1 cellular context compared by ENCODE assay signal in the genomic region with DNA sequence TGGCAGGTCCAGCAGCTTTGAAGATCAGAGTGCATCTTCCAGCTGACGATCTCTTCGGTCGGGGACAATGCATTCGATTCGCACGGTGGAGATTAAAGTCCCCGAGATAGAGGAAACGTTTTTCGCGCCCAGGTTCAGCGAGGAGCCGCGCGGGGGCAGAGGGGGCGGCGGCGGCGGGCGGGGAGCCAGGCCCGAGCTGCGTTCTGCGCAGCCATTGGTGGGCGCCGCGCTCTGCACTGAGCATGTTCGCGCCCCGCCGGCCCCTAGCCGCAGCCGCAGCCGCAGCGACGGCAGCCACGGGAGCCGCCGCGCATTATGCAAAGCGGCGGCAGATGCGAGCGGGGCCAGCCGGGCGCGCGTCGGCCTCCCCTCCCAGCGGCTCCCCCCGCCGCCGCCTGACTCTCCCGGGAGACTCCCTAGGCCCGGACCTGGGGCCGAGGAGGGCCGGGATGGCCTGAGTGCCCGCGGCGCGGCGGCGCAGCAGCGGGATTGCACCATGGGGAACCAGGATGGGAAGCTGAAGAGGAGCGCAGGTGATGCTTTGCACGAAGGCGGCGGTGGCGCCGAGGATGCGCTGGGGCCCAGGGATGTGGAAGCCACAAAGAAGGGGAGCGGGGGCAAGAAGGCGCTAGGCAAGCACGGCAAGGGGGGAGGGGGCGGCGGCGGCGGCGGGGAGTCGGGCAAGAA.
TF ChIP-seq lines count a peak whose summit lies in the region.

FMN2 (plus strand) TSS at position 270 of the 687 bp plus-strand sequence; CDS start at position 497, 227 bp downstream.

TF ChIP-seq in HepG2, 621 proteins besides CTCF, POLR2A, EP300 and RAD21 (continued from another document):
- TF ChIP-seq, protein P1, sequence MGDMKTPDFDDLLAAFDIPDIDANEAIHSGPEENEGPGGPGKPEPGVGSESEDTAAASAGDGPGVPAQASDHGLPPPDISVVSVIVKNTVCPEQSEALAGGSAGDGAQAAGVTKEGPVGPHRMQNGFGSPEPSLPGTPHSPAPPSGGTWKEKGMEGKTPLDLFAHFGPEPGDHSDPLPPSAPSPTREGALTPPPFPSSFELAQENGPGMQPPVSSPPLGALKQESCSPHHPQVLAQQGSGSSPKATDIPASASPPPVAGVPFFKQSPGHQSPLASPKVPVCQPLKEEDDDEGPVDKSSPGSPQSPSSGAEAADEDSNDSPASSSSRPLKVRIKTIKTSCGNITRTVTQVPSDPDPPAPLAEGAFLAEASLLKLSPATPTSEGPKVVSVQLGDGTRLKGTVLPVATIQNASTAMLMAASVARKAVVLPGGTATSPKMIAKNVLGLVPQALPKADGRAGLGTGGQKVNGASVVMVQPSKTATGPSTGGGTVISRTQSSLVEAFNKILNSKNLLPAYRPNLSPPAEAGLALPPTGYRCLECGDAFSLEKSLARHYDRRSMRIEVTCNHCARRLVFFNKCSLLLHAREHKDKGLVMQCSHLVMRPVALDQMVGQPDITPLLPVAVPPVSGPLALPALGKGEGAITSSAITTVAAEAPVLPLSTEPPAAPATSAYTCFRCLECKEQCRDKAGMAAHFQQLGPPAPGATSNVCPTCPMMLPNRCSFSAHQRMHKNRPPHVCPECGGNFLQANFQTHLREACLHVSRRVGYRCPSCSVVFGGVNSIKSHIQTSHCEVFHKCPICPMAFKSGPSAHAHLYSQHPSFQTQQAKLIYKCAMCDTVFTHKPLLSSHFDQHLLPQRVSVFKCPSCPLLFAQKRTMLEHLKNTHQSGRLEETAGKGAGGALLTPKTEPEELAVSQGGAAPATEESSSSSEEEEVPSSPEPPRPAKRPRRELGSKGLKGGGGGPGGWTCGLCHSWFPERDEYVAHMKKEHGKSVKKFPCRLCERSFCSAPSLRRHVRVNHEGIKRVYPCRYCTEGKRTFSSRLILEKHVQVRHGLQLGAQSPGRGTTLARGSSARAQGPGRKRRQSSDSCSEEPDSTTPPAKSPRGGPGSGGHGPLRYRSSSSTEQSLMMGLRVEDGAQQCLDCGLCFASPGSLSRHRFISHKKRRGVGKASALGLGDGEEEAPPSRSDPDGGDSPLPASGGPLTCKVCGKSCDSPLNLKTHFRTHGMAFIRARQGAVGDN (CRISPR knock-in tag; IDR thresholded peaks at IDR 0.05) = peak; percentile 12; the same call in 1 of the 2 replicates
- TF ChIP-seq ZFYVE20 (CRISPR knock-in tag; IDR thresholded peaks at IDR 0.05; ENCODE audit: borderline replicate concordance, low read depth) = no peak
- peak; percentile 58; the same call in 1 of the 2 replicates for TF ChIP-seq TFDP1 (CRISPR knock-in tag; IDR thresholded peaks at IDR 0.05; ENCODE audit: borderline replicate concordance)
- no peak for TF ChIP-seq ZNF317 (CRISPR knock-in tag; IDR thresholded peaks at IDR 0.05)
- TF ChIP-seq EHMT2 (IDR thresholded peaks at IDR 0.05; ENCODE audit: borderline replicate concordance, low read depth, low read length) = no peak
- 0 out of 2 replicates have a peak, but pooled peaks have one; percentile 43 for TF ChIP-seq ATF7-NPFF (CRISPR knock-in tag; IDR thresholded peaks at IDR 0.05; ENCODE audit: low read depth)
- no peak for TF ChIP-seq AGO1 (IDR thresholded peaks at IDR 0.05; ENCODE audit: low read depth, low read length, poor library complexity, severe bottlenecking)
- TF ChIP-seq, protein P2, sequence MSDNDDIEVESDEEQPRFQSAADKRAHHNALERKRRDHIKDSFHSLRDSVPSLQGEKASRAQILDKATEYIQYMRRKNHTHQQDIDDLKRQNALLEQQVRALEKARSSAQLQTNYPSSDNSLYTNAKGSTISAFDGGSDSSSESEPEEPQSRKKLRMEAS (IDR thresholded peaks at IDR 0.05) = peak; percentile 51
- TF ChIP-seq, protein P3, sequence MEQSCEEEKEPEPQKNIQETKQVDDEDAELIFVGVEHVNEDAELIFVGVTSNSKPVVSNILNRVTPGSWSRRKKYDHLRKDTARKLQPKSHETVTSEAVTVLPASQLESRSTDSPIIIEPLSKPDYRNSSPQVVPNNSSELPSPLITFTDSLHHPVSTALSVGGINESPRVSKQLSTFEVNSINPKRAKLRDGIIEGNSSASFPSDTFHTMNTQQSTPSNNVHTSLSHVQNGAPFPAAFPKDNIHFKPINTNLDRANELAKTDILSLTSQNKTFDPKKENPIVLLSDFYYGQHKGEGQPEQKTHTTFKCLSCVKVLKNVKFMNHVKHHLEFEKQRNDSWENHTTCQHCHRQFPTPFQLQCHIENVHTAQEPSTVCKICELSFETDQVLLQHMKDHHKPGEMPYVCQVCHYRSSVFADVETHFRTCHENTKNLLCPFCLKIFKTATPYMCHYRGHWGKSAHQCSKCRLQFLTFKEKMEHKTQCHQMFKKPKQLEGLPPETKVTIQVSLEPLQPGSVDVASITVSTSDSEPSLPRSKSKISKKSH (CRISPR knock-in tag; IDR thresholded peaks at IDR 0.05; ENCODE audit: borderline replicate concordance) = no peak
- TF ChIP-seq RXRA (CRISPR knock-in tag; IDR thresholded peaks at IDR 0.05) = no peak
- TF ChIP-seq PHF8 (CRISPR knock-in tag; IDR thresholded peaks at IDR 0.05) = no peak
- TF ChIP-seq HNF4A (CRISPR knock-in tag; IDR thresholded peaks at IDR 0.05) = peak; percentile 29; the same call in 1 of the 2 replicates
- TF ChIP-seq SP140L (CRISPR knock-in tag; IDR thresholded peaks at IDR 0.05; ENCODE audit: borderline replicate concordance) = no peak
- TF ChIP-seq TFDP2 (CRISPR knock-in tag; IDR thresholded peaks at IDR 0.05) = peak; percentile 57
- TF ChIP-seq DR1 (CRISPR knock-in tag; IDR thresholded peaks at IDR 0.05) = no peak
- peak; percentile 57 for TF ChIP-seq PATZ1 (CRISPR knock-in tag; IDR thresholded peaks at IDR 0.05)
- peak; percentile 32 for TF ChIP-seq HNRNPLL (IDR thresholded peaks at IDR 0.05; ENCODE audit: low read depth, low read length, poor library complexity, severe bottlenecking)
